In genomic region chr16:66020642-66021041, GRCh38 we compare ENCODE assay signal across 1 cellular context.
TF ChIP-seq lines count a peak whose summit lies in the region.

No MANE protein-coding gene starts in this region.

TF ChIP-seq in K562, 482 proteins besides CTCF, POLR2A, EP300 and RAD21 (continued from another document):
- TF ChIP-seq NCOA1 (IDR thresholded peaks at IDR 0.05; ENCODE audit: low read depth): no peak
- TF ChIP-seq CEBPZ (IDR thresholded peaks at IDR 0.05; ENCODE audit: borderline replicate concordance, low read depth, low read length): no peak
- no peak for TF ChIP-seq NR2C2 (CRISPR knock-in tag; IDR thresholded peaks at IDR 0.05)
- peak; percentile 59; the same call in 1 of the 2 replicates for TF ChIP-seq NR2C2 (tag; IDR thresholded peaks at IDR 0.05)
- TF ChIP-seq ATF3 (IDR thresholded peaks at IDR 0.05): peak; percentile 69
- no peak for TF ChIP-seq ATF3 (CRISPR knock-in tag; conservative IDR thresholded peaks at IDR 0.05)
